ENCODE assay signal across 8 cellular contexts in the genomic region with DNA sequence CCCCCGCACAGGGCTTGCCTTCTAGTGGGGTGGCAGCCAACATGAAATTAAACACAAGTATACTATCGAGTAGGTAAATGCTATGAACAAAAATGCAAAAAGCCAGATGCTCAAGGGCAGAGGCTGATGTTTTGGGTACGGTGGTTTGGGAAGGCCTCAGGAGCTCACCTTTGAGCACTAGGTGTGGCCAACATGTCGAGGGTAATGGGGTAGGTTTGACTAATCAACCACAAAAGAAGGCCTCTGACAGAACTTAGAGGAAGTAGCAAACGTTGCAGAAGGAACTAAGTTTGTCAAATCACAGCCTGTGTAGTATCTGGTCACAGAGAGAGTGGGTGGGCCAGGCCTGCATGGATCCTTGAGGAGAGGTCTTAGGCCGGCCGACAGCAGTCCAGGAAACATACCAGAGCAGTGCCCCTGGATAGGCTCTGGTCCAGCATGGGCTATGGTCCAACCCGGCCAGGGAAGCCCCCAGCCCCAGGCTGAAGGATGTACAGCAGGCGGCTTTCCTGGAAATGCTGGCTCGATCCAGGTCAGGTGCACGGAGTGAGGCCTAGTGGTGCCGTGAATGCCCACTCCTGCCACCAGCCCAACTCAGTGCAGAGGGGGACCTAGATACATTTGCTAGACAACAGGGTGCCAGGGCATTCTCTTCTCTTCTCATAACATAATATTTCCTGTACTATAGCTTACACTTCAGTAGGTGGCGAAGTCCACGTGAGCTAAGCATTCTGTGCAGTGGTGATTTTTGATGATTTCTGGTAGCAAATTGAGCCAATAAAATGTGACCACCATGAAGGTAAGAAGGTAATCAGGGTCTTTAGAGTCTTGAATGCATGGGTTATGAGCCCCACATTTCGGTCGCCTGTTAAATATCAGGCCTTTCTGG. TPM values are rescaled to one million over a fixed set of nuclear protein-coding genes. Genes with fewer than 3 reads are reported as not detected.
A peak's percentile ranks its signal among the peaks of the same experiment; 100 is the strongest.
DNase-seq lines count a peak whose midpoint lies in the region; ATAC-seq, FAIRE-seq and TF ChIP-seq lines count a peak whose summit lies in the region.

No MANE protein-coding gene starts in this region.

- peaks cover 44% of the 10 kb centered on the region for H3K4me1 ChIP-seq in SJSA1 (replicated peaks)

- ATAC-seq in HG02610 (IDR thresholded peaks at IDR 0.05; ENCODE audit: unreplicated experiment): peak; percentile 89
- peak in 1 of 2 donors; percentile 52 for ATAC-seq in left cardiac atrium
- ATAC-seq in HG02763 (IDR thresholded peaks at IDR 0.05; ENCODE audit: unreplicated experiment): no peak

- FAIRE-seq in H54 (lab: Jason Lieb, UNC): no peak

- H3K27me3 ChIP-seq in SJSA1 (replicated peaks): no peaks in the 10 kb centered on the region

- no peak for TF ChIP-seq CTCF in GM12865 (IDR thresholded peaks at IDR 0.05; ENCODE audit: insufficient read depth, low read depth, low read length, missing control alignments)

- intact Hi-C loops in left cardiac atrium (cut with DNase I): no loop called here

- DNase-seq in GM12865 (ENCODE audit: low read depth) (peak; percentile 79), SJSA1 (ENCODE audit: low read depth in 1 of 2, low spot score in 2 of 2) (no peak), left cardiac atrium (peak; percentile 24), H54 (ENCODE audit: insufficient read length, low spot score) (no peak), GM03348 (ENCODE audit: low spot score) (no peak), erythroblast (lab: John Stamatoyannopoulos, UW) (no peak)

- H3K4me3 ChIP-seq in GM12865 (ENCODE audit: low read depth, low read length) (no peak overlapping the region), SJSA1 (no peak overlapping the region)

- no peaks in the 10 kb centered on the region for H3K36me3 ChIP-seq in SJSA1

- H3K9me3 ChIP-seq in SJSA1 (replicated peaks): no peaks in the 10 kb centered on the region

- TF ChIP-seq POLR2A in H54 (IDR thresholded peaks at IDR 0.05; ENCODE audit: low read depth, low read length): no peak
- TF ChIP-seq POLR2A in erythroblast (IDR thresholded peaks at IDR 0.05; ENCODE audit: low read length): no peak

- H3K27ac ChIP-seq in SJSA1: peak overlapping the region; percentile 79

RNA-seq across cellular contexts. Expression of gene CD93, which starts 56.3 kb away (rescaled TPM):
- total RNA-seq in SJSA1 (2014; rRNA removed; shearing (Covaris generic)): not detected in 2 replicates
- 100 to 1,000 TPM in 1 of 2 donors, 10 to 100 TPM in 1; 46.3 to 102 TPM for total RNA-seq in left cardiac atrium

Comparison
In these comparisons a context has a peak if more than half of its experiments do, and no peak if none do; other contexts are left out.
1. DNase-seq: peak in GM12865 (single experiment) and left cardiac atrium (single experiment); none in SJSA1 (0 of 2), H54 (single experiment), GM03348 (single experiment) and erythroblast (0 of 2).
2. RNA of gene CD93, which starts 56.3 kb away (total RNA-seq): 46.3 to 102 TPM in left cardiac atrium; not detected in SJSA1; every median in the first group is over 10 times any median in the second.